ENCODE assay signal across 8 cellular contexts in genomic region chr1:98388431-98388830, GRCh38.
DNase-seq lines count a peak whose midpoint lies in the region; ATAC-seq, FAIRE-seq and TF ChIP-seq lines count a peak whose summit lies in the region.

No MANE protein-coding gene starts in this region.

- H2AFZ ChIP-seq in mammary epithelial cell (ENCODE audit: low read depth, low read length) (no peak overlapping the region), osteoblast (ENCODE audit: low read length) (peak overlapping the region; percentile 67)

- H3K36me3 ChIP-seq in mammary epithelial cell (ENCODE audit: insufficient read depth, low read length) (no peaks in the 10 kb centered on the region), osteoblast (ENCODE audit: insufficient read depth, low read length) (no peaks in the 10 kb centered on the region)

- H3K27ac ChIP-seq in mammary epithelial cell (ENCODE audit: insufficient read depth, low read depth, low read length) (peak overlapping the region; percentile 75), osteoblast (ENCODE audit: low read depth, low read length) (peak overlapping the region; percentile 35)

- no peak for TF ChIP-seq CTCF in mammary epithelial cell (conservative IDR thresholded peaks at IDR 0.05 in 1 of 2, IDR thresholded peaks at IDR 0.05 in 1 of 2; ENCODE audit: extremely low read depth in 1 of 2, insufficient read depth in 1 of 2, low read depth in 1 of 2, low read length in 2 of 2)
- no peak for TF ChIP-seq CTCF in osteoblast (IDR thresholded peaks at IDR 0.05; ENCODE audit: extremely low read depth, low read depth, low read length)
- TF ChIP-seq CTCF in GM13976 (IDR thresholded peaks at IDR 0.05; ENCODE audit: borderline replicate concordance, control extremely low read depth, extremely low read depth, insufficient read depth, missing control alignments): no peak

- peak; percentile 86 for ATAC-seq in GM18867 (IDR thresholded peaks at IDR 0.05; ENCODE audit: unreplicated experiment)

- CTCF ChIA-PET in mammary epithelial cell (lab: Charles Lee; ENCODE audit: low non-redundant PET): no interaction called here

- H3K4me3 ChIP-seq in mammary epithelial cell (replicated peaks in 1 of 3; ENCODE audit: insufficient read depth in 1 of 3, low read depth in 2 of 3, low read length in 3 of 3) (no peak overlapping the region), osteoblast (ENCODE audit: insufficient read depth, low read length) (peak overlapping the region; percentile 22)

- intact Hi-C loops in mammary epithelial cell (cut with micrococcal nuclease): loop anchor here (2.0 kb wide), 1 partner anchor 66 kb away; no protein-coding TSS in a partner anchor

- no peak for FAIRE-seq in HTR-8/SVneo (lab: Jason Lieb, UNC)

- H3K4me1 ChIP-seq in mammary epithelial cell (ENCODE audit: insufficient read depth, low read length) (peaks cover 48% of the 10 kb centered on the region), osteoblast (ENCODE audit: insufficient read depth, low read length) (peaks cover 27% of the 10 kb centered on the region)

- H3K9me3 ChIP-seq in mammary epithelial cell (replicated peaks; ENCODE audit: insufficient read depth, low read length) (no peaks in the 10 kb centered on the region), osteoblast (ENCODE audit: low read depth, low read length) (no peaks in the 10 kb centered on the region)

- H3K9ac ChIP-seq in mammary epithelial cell (ENCODE audit: insufficient read depth, low read length): no peak overlapping the region

- no peaks in the 10 kb centered on the region for H3K79me2 ChIP-seq in mammary epithelial cell (ENCODE audit: insufficient read depth, low read length)
- no peaks in the 10 kb centered on the region for H3K79me2 ChIP-seq in osteoblast (ENCODE audit: insufficient read depth, low read length)

- dilution Hi-C loops in mammary epithelial cell (cut with HindIII; ENCODE audit: low sequenced_read_pairs): no loop called here

- H4K20me1 ChIP-seq in mammary epithelial cell (ENCODE audit: insufficient read depth, low read length): no peaks in the 10 kb centered on the region
- no peaks in the 10 kb centered on the region for H4K20me1 ChIP-seq in osteoblast (ENCODE audit: insufficient read depth, low read length)

- H3K27me3 ChIP-seq in mammary epithelial cell (ENCODE audit: insufficient read depth, low read length) (no peaks in the 10 kb centered on the region), osteoblast (ENCODE audit: insufficient read depth, low read length) (no peaks in the 10 kb centered on the region)

- in situ Hi-C loops in mammary epithelial cell (cut with MboI; ENCODE audit: low sequenced_read_pairs in 2 of 2): no loop called here
- in situ Hi-C loops in GM13976 (cut with MboI; ENCODE audit: low sequenced_read_pairs, unreplicated experiment): no loop called here

- H3K4me2 ChIP-seq in mammary epithelial cell (ENCODE audit: insufficient read depth, low read depth, low read length) (peak overlapping the region; percentile 62), osteoblast (ENCODE audit: insufficient read depth, low read length) (peak overlapping the region; percentile 72)

- WGBS in mammary epithelial cell (ENCODE audit: low coverage, missing lambda C conversion rate): 0% methylated on average over 4 of the region's 4 CpGs

- BruUV-seq in mammary epithelial cell (replicated peaks; lab: Mats Ljungman, UMichigan): no TSS peak

- DNase-seq in A172 (ENCODE audit: low spot score) (peak; percentile 75), HTR-8/SVneo (ENCODE audit: insufficient read length, low spot score) (peak; percentile 17), mammary epithelial cell (peak; percentile 88), osteoblast (ENCODE audit: insufficient read length, low spot score, missing footprints) (no peak), C1 segment of cervical spinal cord (lab: John Stamatoyannopoulos, UW) (no peak), GM13976 (ENCODE audit: low spot score) (no peak)
- no peak for DNase-seq in activated CD4-positive, CD25-positive, alpha-beta regulatory T cell (lab: John Stamatoyannopoulos, UW)

Comparison
In these comparisons a context has a peak if more than half of its experiments do, and no peak if none do; other contexts are left out.
1. DNase-seq: peak in A172 (single experiment), HTR-8/SVneo (single experiment) and mammary epithelial cell (single experiment); none in osteoblast (single experiment), C1 segment of cervical spinal cord (0 of 14), activated CD4-positive, CD25-positive, alpha-beta regulatory T cell (0 of 4) and GM13976 (single experiment).